In the genomic region with DNA sequence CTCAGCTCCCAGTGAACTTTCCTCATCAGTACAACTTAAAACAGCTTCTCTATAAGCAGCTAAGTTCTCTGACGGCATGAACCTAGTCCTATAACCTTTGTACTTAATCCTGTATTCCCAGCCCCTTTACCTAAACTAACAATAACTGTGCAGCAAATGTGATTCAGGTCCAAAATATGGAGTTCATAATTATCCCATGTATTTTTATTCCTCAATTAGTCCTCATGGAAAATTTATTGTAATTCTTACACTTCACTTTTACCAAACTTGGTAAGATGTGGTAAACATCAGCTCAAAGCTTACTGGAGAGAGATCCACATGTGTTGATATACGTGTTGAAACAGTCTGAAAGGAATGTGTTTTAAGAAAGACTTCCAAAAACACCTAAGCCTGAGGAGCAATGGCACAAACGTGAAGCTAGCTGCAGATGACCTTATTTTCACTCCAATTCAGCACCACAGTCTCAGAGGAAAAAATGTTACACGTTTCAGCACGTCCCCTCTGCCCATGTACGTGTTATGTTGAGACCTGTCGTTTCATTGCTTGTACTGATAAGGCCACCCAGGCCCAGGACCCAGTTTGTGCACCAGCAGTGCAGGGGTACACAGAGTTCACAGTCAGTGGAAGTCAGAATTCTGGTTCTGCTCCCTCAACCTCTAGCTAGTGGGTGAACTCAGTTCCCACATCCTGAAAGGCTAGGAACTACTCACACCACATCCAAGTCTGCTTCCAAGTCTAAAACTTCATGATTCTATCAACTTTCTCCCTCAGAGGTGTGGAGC, we compare ENCODE assay signal across 18 cellular contexts. TPM values are rescaled to one million over a fixed set of nuclear protein-coding genes. Genes with fewer than 3 reads are reported as not detected.
A peak's percentile ranks its signal among the peaks of the same experiment; 100 is the strongest.
DNase-seq lines count a peak whose midpoint lies in the region; ATAC-seq, FAIRE-seq and TF ChIP-seq lines count a peak whose summit lies in the region.
"Had no signal": no experiment of that assay in that cellular context is flagged by ENCODE, and none has a peak within 500 bp of the region (broad histone marks: within the 10 kb centered on the region; RNA-seq: fewer than 3 reads in every experiment).

No MANE protein-coding gene starts in this region.

- ATAC-seq in foreskin keratinocyte: peak; percentile 58
- peak; percentile 90 for ATAC-seq in HepG2
- ATAC-seq in HG03025 (IDR thresholded peaks at IDR 0.05; ENCODE audit: low FRiP score, unreplicated experiment): no peak
- ATAC-seq: activated CD4-positive, alpha-beta T cell treated with anti-CD3 and anti-CD28 coated beads for 36 hours had no signal

- intact Hi-C loops in breast epithelium (cut with DNase I; ENCODE audit: low total_unique reads) (no loop called here), HepG2 (cut with micrococcal nuclease; ENCODE audit: unreplicated experiment) (loop anchor here (2.0 to 5.0 kb wide), 2 partner anchors 15 to 50 kb away; no protein-coding TSS in a partner anchor), posterior vena cava (cut with DNase I) (no loop called here)

- H3K4me1 Mint-ChIP-seq in neural progenitor cell: peaks cover 19% of the 10 kb centered on the region

- peaks cover 13% of the 10 kb centered on the region for H3K9me3 Mint-ChIP-seq in neural progenitor cell

- H3K9ac ChIP-seq in HepG2 (ENCODE audit: insufficient read depth, low read depth, low read length) (peak overlapping the region; percentile 61), neural progenitor cell (no peak overlapping the region)

- H3K4me2 ChIP-seq in HepG2 (ENCODE audit: low read depth, low read length) (peak overlapping the region; percentile 90), neural progenitor cell (no peak overlapping the region)

- TF ChIP-seq CTCF in breast epithelium (IDR thresholded peaks at IDR 0.05) (no peak), foreskin keratinocyte (conservative IDR thresholded peaks at IDR 0.05) (no peak), HepG2 (CRISPR knock-in tag; IDR thresholded peaks at IDR 0.05) (no peak), neural progenitor cell (IDR thresholded peaks at IDR 0.05) (no peak)

- H4K20me1 ChIP-seq in HepG2 (ENCODE audit: insufficient read depth, low read length) (peaks cover 14% of the 10 kb centered on the region), neural progenitor cell (ENCODE audit: low read depth) (peaks cover 62% of the 10 kb centered on the region)

- no peak for TF ChIP-seq POLR2A in breast epithelium (IDR thresholded peaks at IDR 0.05)
- TF ChIP-seq POLR2A in HepG2 (IDR thresholded peaks at IDR 0.05; ENCODE audit: insufficient read depth in 1 of 2, low read depth in 2 of 2, low read length in 2 of 2): 0 out of 4 replicates have a peak, but pooled peaks have one; percentile 16 to 33

- DNase-seq in breast epithelium (ENCODE audit: low spot score in 2 of 2): peak in 1 of 2 donors; percentile 86
- peak; percentile 93 for DNase-seq in foreskin keratinocyte
- peak; percentile 84 for DNase-seq in HepG2 (ENCODE audit: low spot score)
- DNase-seq in ureter (ENCODE audit: low spot score): peak; percentile 64
- DNase-seq in posterior vena cava (ENCODE audit: low spot score): no peak
- DNase-seq in GF-D8 (lab: John Stamatoyannopoulos, UW): no peak
- no peak for DNase-seq in neural progenitor cell (ENCODE audit: low spot score)
- DNase-seq: activated CD4-positive, alpha-beta T cell treated with anti-CD3 and anti-CD28 coated beads for 36 hours; cerebellar nuclear complex; GOT3; KG1; NCI-H1105 treated with DMSO at 0.1 percent for 48 hours; stimulated activated CD4-positive, alpha-beta T cell treated with anti-CD3 and anti-CD28 coated beads, Interleukin-4, amount 100 ng/mL, for 1 hour; T-helper 9 cell; thyroid gland had no signal

- no peaks in the 10 kb centered on the region for H3K27me3 Mint-ChIP-seq in neural progenitor cell (ENCODE audit: insufficient read depth, low read depth)
- H3K27me3 Mint-ChIP-seq: activated CD4-positive, alpha-beta T cell treated with anti-CD3 and anti-CD28 coated beads for 36 hours had no signal

- H3K9me3 ChIP-seq in breast epithelium (no peaks in the 10 kb centered on the region), HepG2 (ENCODE audit: low read length) (no peaks in the 10 kb centered on the region), neural progenitor cell (ENCODE audit: low read depth) (no peaks in the 10 kb centered on the region)
- H3K9me3 ChIP-seq: thyroid gland had no signal

- H3K4me1 ChIP-seq in breast epithelium: no peaks in the 10 kb centered on the region
- H3K4me1 ChIP-seq in foreskin keratinocyte: peaks cover 40% of the 10 kb centered on the region
- peaks cover 94% of the 10 kb centered on the region for H3K4me1 ChIP-seq in HepG2 (ENCODE audit: insufficient read depth, low read length)
- peaks cover 23% of the 10 kb centered on the region for H3K4me1 ChIP-seq in neural progenitor cell

- no peak overlapping the region for H3K4me3 Mint-ChIP-seq in neural progenitor cell
- H3K4me3 Mint-ChIP-seq: activated CD4-positive, alpha-beta T cell treated with anti-CD3 and anti-CD28 coated beads for 36 hours had no signal

- H3K27ac ChIP-seq in breast epithelium: peak overlapping the region; percentile 82 to 87
- peak overlapping the region; percentile 99 for H3K27ac ChIP-seq in foreskin keratinocyte
- peak overlapping the region; percentile 81 for H3K27ac ChIP-seq in HepG2 (ENCODE audit: extremely low read length, insufficient read depth, low read length)
- H3K27ac ChIP-seq in neural progenitor cell: no peak overlapping the region
- H3K27ac ChIP-seq: thyroid gland had no signal

- H2AFZ ChIP-seq in HepG2 (ENCODE audit: low read length): peak overlapping the region; percentile 9
- H2AFZ ChIP-seq in neural progenitor cell (replicated peaks): no peak overlapping the region

- H3K79me2 ChIP-seq in HepG2 (ENCODE audit: insufficient read depth, low read length): peaks cover 100% of the 10 kb centered on the region
- H3K79me2 ChIP-seq in neural progenitor cell (ENCODE audit: low read depth): peaks cover 100% of the 10 kb centered on the region

- 2% methylated on average over 7 of the region's 7 CpGs for WGBS in HepG2 (ENCODE audit: low lambda C conversion rate)

- FAIRE-seq in HepG2 (lab: Jason Lieb, UNC): peak; percentile 81

- peaks cover 6% of the 10 kb centered on the region for H3F3A ChIP-seq in neural progenitor cell (ENCODE audit: low read depth)

- in situ Hi-C loops in HepG2 (cut with HindIII; ENCODE audit: extremely low pct_ligation_motif_present, low pct_unique_long_range_greater_than_20kb): loop anchor here (5.0 to 10.0 kb wide), 2 partner anchors 35 to 57 kb away; no protein-coding TSS in a partner anchor

- H3K36me3 ChIP-seq in breast epithelium (no peaks in the 10 kb centered on the region), HepG2 (replicated peaks in 1 of 2; ENCODE audit: control insufficient read depth in 1 of 2, insufficient read depth in 2 of 2, low read length in 2 of 2) (no peaks in the 10 kb centered on the region; a peak in 1 of 5 replicates), neural progenitor cell (no peaks in the 10 kb centered on the region)
- H3K36me3 ChIP-seq: thyroid gland had no signal

- H3K27me3 ChIP-seq in breast epithelium: no peaks in the 10 kb centered on the region
- H3K27me3 ChIP-seq in foreskin keratinocyte: no peaks in the 10 kb centered on the region
- H3K27me3 ChIP-seq in HepG2 (ENCODE audit: control insufficient read depth in 1 of 2, insufficient read depth in 2 of 2, low read length in 2 of 2): no peaks in the 10 kb centered on the region
- no peaks in the 10 kb centered on the region for H3K27me3 ChIP-seq in neural progenitor cell
- H3K27me3 ChIP-seq: thyroid gland had no signal

- TF ChIP-seq RAD21 in HepG2 (CRISPR knock-in tag; IDR thresholded peaks at IDR 0.05): 0 out of 2 replicates have a peak, but pooled peaks have one; percentile 8

- H3K36me3 Mint-ChIP-seq in neural progenitor cell: peaks cover 2% of the 10 kb centered on the region

- no peak overlapping the region for H3K27ac Mint-ChIP-seq in neural progenitor cell
- H3K27ac Mint-ChIP-seq: activated CD4-positive, alpha-beta T cell treated with anti-CD3 and anti-CD28 coated beads for 36 hours had no signal

- TF ChIP-seq EP300 in HepG2 (IDR thresholded peaks at IDR 0.05; ENCODE audit: low read depth in 2 of 2, low read length in 2 of 2) (peak in 1 of 2 experiments; percentile 19; a peak in 1 of 4 replicates), HepG2 (CRISPR knock-in tag; IDR thresholded peaks at IDR 0.05; ENCODE audit: borderline replicate concordance) (no peak)

- H3K4me3 ChIP-seq in breast epithelium: peak overlapping the region in 1 of 3 donors; percentile 9
- H3K4me3 ChIP-seq in HepG2 (replicated peaks in 1 of 3; ENCODE audit: insufficient read depth in 1 of 3, low read depth in 2 of 3, low read length in 3 of 3): peak overlapping the region; percentile 18 to 65 (median 38)
- no peak overlapping the region for H3K4me3 ChIP-seq in neural progenitor cell
- H3K4me3 ChIP-seq: thyroid gland had no signal

- BruUV-seq in HepG2 (replicated peaks; lab: Mats Ljungman, UMichigan): no TSS peak

- POLR2A ChIA-PET in HepG2 (lab: Yijun Ruan, JAX): interaction anchor here (0.7 to 3.9 kb wide), 7 partner anchors 8 to 49 kb away, joined by 3 to 22 read pairs (median 3); no protein-coding TSS in a partner anchor

- CTCF ChIA-PET in HepG2 (lab: Yijun Ruan, JAX; ENCODE audit: low intra/inter-chr PET ratio, low total read pairs): no interaction called here

RNA-seq across cellular contexts. Expression of gene USP31, which starts 7.1 kb away (rescaled TPM):
- total RNA-seq in breast epithelium: 10 to 100 TPM in 2 of 3 donors, 1 to 10 TPM in 1; 6.7 to 40.7 (median 21.0) TPM
- 23.0 and 24.2 TPM in 2 replicates for total RNA-seq in foreskin keratinocyte
- 7.6 and 9.1 TPM in 2 replicates for polyA plus RNA-seq in foreskin keratinocyte
- total RNA-seq in HepG2 (2016; rRNA removed; fragmentation: Illumina TruSeq; extraction: Trizol): 22.5 and 29.1 TPM in 2 replicates
- total RNA-seq in HepG2 (2016; cell fraction: cytosol; rRNA removed; fragmentation: Illumina TruSeq; extraction: Trizol; ENCODE audit: low read depth): 16.8 and 17.4 TPM in 2 replicates
- total RNA-seq in HepG2 (2016; cell fraction: insoluble cytoplasmic fraction; rRNA removed; fragmentation: Illumina TruSeq; extraction: Trizol): 22.8 and 25.6 TPM in 2 replicates
- 29.3 and 32.3 TPM in 2 replicates for total RNA-seq in HepG2 (2016; cell fraction: membrane; rRNA removed; fragmentation: Illumina TruSeq; extraction: Trizol)
- total RNA-seq in HepG2 (2016; cell fraction: nucleus; rRNA removed; fragmentation: Illumina TruSeq; extraction: Trizol): 37.5 and 40.8 TPM in 2 replicates
- polyA plus RNA-seq in HepG2 (2011; rRNA removed): 22.7 and 23.3 TPM in 2 replicates
- 14.9 and 16.7 TPM in 2 replicates for polyA plus RNA-seq in HepG2 (2011; cell fraction: cytosol; rRNA removed)
- polyA plus RNA-seq in HepG2 (2011; cell fraction: nucleus; rRNA removed): 36.6 and 36.8 TPM in 2 replicates
- polyA plus RNA-seq in HepG2 (2012): 9.0 and 10.0 TPM in 2 replicates
- polyA plus RNA-seq in HepG2 (2016; cell fraction: cytosol; fragmentation: Illumina TruSeq; extraction: Trizol; ENCODE audit: low read depth): 12.2 and 13.0 TPM in 2 replicates
- polyA plus RNA-seq in HepG2 (2016; cell fraction: insoluble cytoplasmic fraction; fragmentation: Illumina TruSeq; extraction: Trizol; ENCODE audit: low read depth): 13.8 and 15.9 TPM in 2 replicates
- 19.9 and 22.8 TPM in 2 replicates for polyA plus RNA-seq in HepG2 (2016; cell fraction: membrane; fragmentation: Illumina TruSeq; extraction: Trizol; ENCODE audit: low read depth)
- polyA plus RNA-seq in HepG2 (2016; cell fraction: nucleus; fragmentation: Illumina TruSeq; extraction: Trizol; ENCODE audit: insufficient read depth, low read depth): 23.2 and 27.3 TPM in 2 replicates
- 30.7 and 80.3 TPM in 2 replicates for polyA minus RNA-seq in HepG2 (2011; rRNA and poly(A)+ RNA removed; ENCODE audit: low replicate concordance)
- polyA minus RNA-seq in HepG2 (2011; cell fraction: cytosol; rRNA and poly(A)+ RNA removed): 30.8 and 35.6 TPM in 2 replicates
- polyA minus RNA-seq in HepG2 (2011; cell fraction: nucleus; rRNA and poly(A)+ RNA removed): 109 and 122 TPM in 2 replicates
- 58.2 TPM for total RNA-seq in ureter
- total RNA-seq in posterior vena cava: 10 to 100 TPM; 13.0 to 18.9 TPM
- total RNA-seq in neural progenitor cell (ENCODE audit: low replicate concordance): 7.8 and 9.0 TPM in 2 replicates

RNA-seq across cellular contexts. Expression of gene SCNN1G, which starts 40.4 kb away (rescaled TPM):
- total RNA-seq in breast epithelium (1 to 10 TPM in 2 of 3 donors, not detected in 1; 2.0 to 8.8 TPM), foreskin keratinocyte (not detected in 2 replicates), HepG2 (2016; rRNA removed; fragmentation: Illumina TruSeq; extraction: Trizol) (not detected in 2 replicates), ureter (18.9 TPM), posterior vena cava (not detected), neural progenitor cell (ENCODE audit: low replicate concordance) (not detected in 2 replicates)
- polyA plus RNA-seq in foreskin keratinocyte (0.01 TPM in 1 of 2 replicates, not detected in the other), HepG2 (2011; rRNA removed) (not detected in 2 replicates)
- not detected in 2 replicates for total RNA-seq in HepG2 (2016; cell fraction: cytosol; rRNA removed; fragmentation: Illumina TruSeq; extraction: Trizol; ENCODE audit: low read depth)
- not detected in 2 replicates for total RNA-seq in HepG2 (2016; cell fraction: insoluble cytoplasmic fraction; rRNA removed; fragmentation: Illumina TruSeq; extraction: Trizol)
- not detected in 2 replicates for total RNA-seq in HepG2 (2016; cell fraction: membrane; rRNA removed; fragmentation: Illumina TruSeq; extraction: Trizol)
- total RNA-seq in HepG2 (2016; cell fraction: nucleus; rRNA removed; fragmentation: Illumina TruSeq; extraction: Trizol): not detected in 2 replicates
- polyA plus RNA-seq in HepG2 (2011; cell fraction: cytosol; rRNA removed): not detected in 2 replicates
- not detected in 2 replicates for polyA plus RNA-seq in HepG2 (2011; cell fraction: nucleus; rRNA removed)
- not detected in 2 replicates for polyA plus RNA-seq in HepG2 (2012)
- not detected in 2 replicates for polyA plus RNA-seq in HepG2 (2016; cell fraction: cytosol; fragmentation: Illumina TruSeq; extraction: Trizol; ENCODE audit: low read depth)
- not detected in 2 replicates for polyA plus RNA-seq in HepG2 (2016; cell fraction: insoluble cytoplasmic fraction; fragmentation: Illumina TruSeq; extraction: Trizol; ENCODE audit: low read depth)
- polyA plus RNA-seq in HepG2 (2016; cell fraction: membrane; fragmentation: Illumina TruSeq; extraction: Trizol; ENCODE audit: low read depth): not detected in 2 replicates
- polyA plus RNA-seq in HepG2 (2016; cell fraction: nucleus; fragmentation: Illumina TruSeq; extraction: Trizol; ENCODE audit: insufficient read depth, low read depth): not detected in 2 replicates
- not detected in 2 replicates for polyA minus RNA-seq in HepG2 (2011; rRNA and poly(A)+ RNA removed; ENCODE audit: low replicate concordance)
- polyA minus RNA-seq in HepG2 (2011; cell fraction: cytosol; rRNA and poly(A)+ RNA removed): not detected in 2 replicates
- polyA minus RNA-seq in HepG2 (2011; cell fraction: nucleus; rRNA and poly(A)+ RNA removed): not detected in 2 replicates
- total RNA-seq: activated CD4-positive, alpha-beta T cell treated with anti-CD3 and anti-CD28 coated beads for 36 hours; kidney epithelial cell; omental fat pad had no signal

Comparison
In these comparisons a context has a peak if more than half of its experiments do, and no peak if none do; other contexts are left out.
1. DNase-seq: peak in foreskin keratinocyte (2 of 2), HepG2 (single experiment) and ureter (single experiment); none in posterior vena cava (single experiment), GF-D8 (single experiment) and neural progenitor cell (single experiment).